Comparison of ENCODE assay signal across 1 cellular context in the genomic region with DNA sequence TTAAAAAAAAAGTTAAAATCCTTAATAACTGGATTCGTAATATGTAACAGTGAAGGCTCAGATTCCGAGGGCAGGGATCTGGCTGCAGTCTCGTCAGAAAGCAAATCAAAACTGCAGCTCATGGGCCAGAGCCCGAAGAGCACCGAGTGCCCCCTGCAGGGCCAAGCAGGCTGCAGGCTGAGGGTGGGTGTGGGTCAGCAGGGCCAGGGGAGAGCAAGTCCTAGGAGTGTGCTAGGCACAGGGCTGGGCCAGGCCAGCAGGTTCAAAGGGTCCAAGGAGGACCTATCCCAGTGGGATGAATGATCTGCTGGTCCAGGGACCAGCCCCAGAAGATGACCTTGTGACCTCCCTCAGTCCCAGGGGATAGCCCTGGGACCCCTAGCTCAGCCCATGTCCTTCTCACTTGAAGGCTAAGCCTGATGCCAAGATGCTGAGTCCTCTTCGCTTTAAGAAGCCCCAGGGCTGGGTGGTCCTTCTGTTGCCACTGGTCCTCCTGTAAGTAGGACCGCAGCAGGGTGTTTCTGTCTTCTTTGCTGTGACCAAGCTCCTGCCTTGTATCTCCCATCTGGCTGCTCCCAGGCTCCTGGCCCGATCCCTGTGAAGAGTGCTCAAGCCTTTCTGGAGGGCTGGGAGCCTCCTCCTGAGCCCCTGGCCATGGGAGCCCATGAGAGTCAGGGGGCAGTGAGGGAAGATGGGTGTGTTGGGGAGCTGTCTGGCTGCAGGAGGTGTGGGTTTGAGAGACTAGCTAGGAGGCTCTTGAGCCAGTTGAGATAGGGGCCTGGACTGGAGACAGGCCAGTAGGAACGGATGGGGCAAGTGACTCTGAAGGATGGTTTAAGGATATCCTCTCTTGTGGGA.
TF ChIP-seq lines count a peak whose summit lies in the region.

No MANE protein-coding gene starts in this region.

TF ChIP-seq in H1, 55 proteins besides CTCF, POLR2A, EP300 and RAD21:
- no peak for TF ChIP-seq RBBP5 (IDR thresholded peaks at IDR 0.05; ENCODE audit: borderline replicate concordance, low read depth, low read length)
- TF ChIP-seq TAF7 (optimal IDR thresholded peaks at IDR 0.05; ENCODE audit: borderline replicate concordance, low read depth, low read length) = no peak
- no peak for TF ChIP-seq TAF1 (IDR thresholded peaks at IDR 0.05; ENCODE audit: low read depth, low read length)
- no peak for TF ChIP-seq POU5F1 (IDR thresholded peaks at IDR 0.05; ENCODE audit: low read depth, low read length)
- TF ChIP-seq NANOG (IDR thresholded peaks at IDR 0.05; ENCODE audit: insufficient read depth, low read depth, low read length, poor library complexity, severe bottlenecking) = no peak
- TF ChIP-seq BRCA1 (IDR thresholded peaks at IDR 0.05; ENCODE audit: low read depth, low read length) = no peak
- no peak for TF ChIP-seq SP2 (IDR thresholded peaks at IDR 0.05; ENCODE audit: low read length)
